1 cellular context compared by ENCODE assay signal in genomic region chr12:49843871-49844437, GRCh38.
TF ChIP-seq lines count a peak whose summit lies in the region.

No MANE protein-coding gene starts in this region.

TF ChIP-seq in WTC11, 78 proteins besides CTCF, POLR2A, EP300 and RAD21 (continued from another document):
- TF ChIP-seq ZNF532 (CRISPR knock-in tag; IDR thresholded peaks at IDR 0.05; ENCODE audit: borderline replicate concordance) (no peak), IRF2 (CRISPR knock-in tag; IDR thresholded peaks at IDR 0.05; ENCODE audit: borderline replicate concordance, low read depth) (no peak), TP53 (CRISPR knock-in tag; IDR thresholded peaks at IDR 0.05) (no peak), HMGA2 (CRISPR knock-in tag; IDR thresholded peaks at IDR 0.05) (no peak), PRRX2 (CRISPR knock-in tag; IDR thresholded peaks at IDR 0.05) (no peak), E2F1 (CRISPR knock-in tag; IDR thresholded peaks at IDR 0.05) (no peak), KAT7 (CRISPR knock-in tag; IDR thresholded peaks at IDR 0.05; ENCODE audit: borderline replicate concordance) (no peak), ZNF396 (CRISPR knock-in tag; IDR thresholded peaks at IDR 0.05; ENCODE audit: borderline replicate concordance) (no peak), FOXJ3 (CRISPR knock-in tag; IDR thresholded peaks at IDR 0.05; ENCODE audit: borderline replicate concordance) (no peak), ZNF425 (CRISPR knock-in tag; conservative IDR thresholded peaks at IDR 0.05) (no peak), NFE2L1 (CRISPR knock-in tag; IDR thresholded peaks at IDR 0.05) (no peak), GABPB1 (CRISPR knock-in tag; IDR thresholded peaks at IDR 0.05) (no peak)
